In the genomic region with DNA sequence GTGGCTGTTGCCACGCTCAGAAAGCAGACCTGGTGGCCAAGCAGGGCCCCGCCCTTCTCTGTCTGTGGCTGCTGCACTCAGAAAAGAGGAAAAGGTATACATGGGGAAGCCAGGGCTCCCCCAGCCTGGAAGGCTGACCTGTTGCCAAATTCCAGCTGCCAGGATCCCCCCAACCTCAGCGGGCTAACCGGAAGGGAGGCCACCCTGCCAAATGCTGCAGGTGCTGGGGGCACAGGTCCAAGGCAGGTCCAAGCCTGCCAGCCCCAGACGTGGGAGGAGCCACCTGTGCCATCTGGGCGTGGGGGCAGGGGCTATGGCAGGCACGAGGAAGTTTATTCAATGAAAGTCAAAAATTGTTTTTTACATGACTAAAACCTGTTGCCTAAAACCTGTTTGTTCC, we compare ENCODE assay signal across 21 cellular contexts. TPM values are rescaled to one million over a fixed set of nuclear protein-coding genes. Genes with fewer than 3 reads are reported as not detected.
DNase-seq lines count a peak whose midpoint lies in the region; ATAC-seq and TF ChIP-seq lines count a peak whose summit lies in the region.
"Had no signal": no experiment of that assay in that cellular context is flagged by ENCODE, and none has a peak within 500 bp of the region (broad histone marks: within the 10 kb centered on the region; RNA-seq: fewer than 3 reads in every experiment).

No MANE protein-coding gene starts in this region.

- no peaks in the 10 kb centered on the region for H3K9me3 ChIP-seq in PC-9 (ENCODE audit: insufficient read depth, low read depth)
- no peaks in the 10 kb centered on the region for H3K9me3 ChIP-seq in spleen
- no peaks in the 10 kb centered on the region for H3K9me3 ChIP-seq in naive thymus-derived CD4-positive, alpha-beta T cell (ENCODE audit: control insufficient read depth in 2 of 3, low read length in 3 of 3)
- H3K9me3 ChIP-seq in neural progenitor cell (ENCODE audit: low read depth), result no peaks in the 10 kb centered on the region
- H3K9me3 ChIP-seq: adrenal gland, gastroesophageal sphincter, tibial artery had no signal

- H3K27ac Mint-ChIP-seq in Calu3 (ENCODE audit: unreplicated experiment), result no peak overlapping the region
- peak overlapping the region in 1 of 9 donors; percentile 66 for H3K27ac Mint-ChIP-seq in naive thymus-derived CD4-positive, alpha-beta T cell
- no peak overlapping the region for H3K27ac Mint-ChIP-seq in neural progenitor cell
- H3K27ac Mint-ChIP-seq: activated CD8-positive, alpha-beta T cell treated with anti-CD3 and anti-CD28 coated beads, Interleukin-2, amount 10 ng/mL, durations not matched to agents 7 days and 5 days; activated T-cell treated with anti-CD3 and anti-CD28 coated beads, Interleukin-2, amount 50 U/mL, for 24 hours; nephron; T-cell had no signal

- no peak overlapping the region for H3K27ac ChIP-seq in PC-9
- H3K27ac ChIP-seq in spleen, result no peak overlapping the region
- no peak overlapping the region for H3K27ac ChIP-seq in naive thymus-derived CD4-positive, alpha-beta T cell (ENCODE audit: low read depth, low read length)
- H3K27ac ChIP-seq in neural progenitor cell, result no peak overlapping the region
- H3K27ac ChIP-seq: adrenal gland, coronary artery, gastroesophageal sphincter, tibial artery had no signal

- DNase-seq in NCI-H2029 (lab: John Stamatoyannopoulos, UW) (peak; percentile 41), NCI-H2029 treated with DMSO at 0.1 percent for 48 hours (lab: John Stamatoyannopoulos, UW) (no peak), Calu3 (peak; percentile 44), PC-9 (peak in 1 of 2 experiments; percentile 65), spleen (peak; percentile 54), neural progenitor cell (ENCODE audit: low spot score) (no peak)
- DNase-seq in naive thymus-derived CD4-positive, alpha-beta T cell, result no peak
- DNase-seq in stimulated activated CD4-positive, alpha-beta T cell treated with anti-CD3 and anti-CD28 coated beads, Interleukin-1b, Interleukin-23, amount 100 ng/mL, for 48 hours, result no peak
- DNase-seq: activated CD4-positive, CD25-positive, alpha-beta regulatory T cell treated with anti-CD3 and anti-CD28 coated beads, Interleukin-2, amount 50 U/mL, for 72 hours; activated CD8-positive, alpha-beta T cell treated with anti-CD3 and anti-CD28 coated beads, Interleukin-2, amount 10 ng/mL, durations not matched to agents 7 days and 5 days; activated T-cell treated with anti-CD3 and anti-CD28 coated beads, Interleukin-2, amount 50 U/mL, for 24 hours; adrenal gland; KBM-7; NCI-H82; stimulated activated CD4-positive, alpha-beta T cell treated with anti-CD3 and anti-CD28 coated beads, Interleukin-2, amount 100 ng/mL, for 48 hours; stimulated activated naive CD4-positive, alpha-beta T cell; T-cell; tibial artery had no signal

- H3K4me2 ChIP-seq in PC-9, result peak overlapping the region; percentile 73; the same call in 1 of the 2 replicates
- H3K4me2 ChIP-seq in neural progenitor cell, result no peak overlapping the region

- H3K4me1 ChIP-seq in PC-9 (replicated peaks; ENCODE audit: insufficient read depth), result peaks cover 24% of the 10 kb centered on the region
- H3K4me1 ChIP-seq in spleen, result peaks cover 8 to 33% (median 17%) of the 10 kb centered on the region in 6 donors
- H3K4me1 ChIP-seq in naive thymus-derived CD4-positive, alpha-beta T cell (ENCODE audit: control insufficient read depth in 2 of 2, insufficient read depth in 2 of 2, low read length in 2 of 2), result peaks cover 0 to 14% of the 10 kb centered on the region in 2 donors
- H3K4me1 ChIP-seq in neural progenitor cell, result no peaks in the 10 kb centered on the region

- H4K20me1 ChIP-seq in PC-9 (ENCODE audit: insufficient read depth), result no peaks in the 10 kb centered on the region
- peaks cover 19% of the 10 kb centered on the region for H4K20me1 ChIP-seq in neural progenitor cell (ENCODE audit: low read depth)

- ATAC-seq in naive thymus-derived CD4-positive, alpha-beta T cell, result no peak
- ATAC-seq: activated CD8-positive, alpha-beta T cell treated with anti-CD3 and anti-CD28 coated beads, Interleukin-2, amount 10 ng/mL, durations not matched to agents 7 days and 5 days; gastroesophageal sphincter; T-cell had no signal

- TF ChIP-seq CTCF in Calu3 (IDR thresholded peaks at IDR 0.05; ENCODE audit: unreplicated experiment) (no peak), PC-9 (conservative IDR thresholded peaks at IDR 0.05) (no peak), spleen (IDR thresholded peaks at IDR 0.05 in 8 of 11, conservative IDR thresholded peaks at IDR 0.05 in 3 of 11) (no peak), neural progenitor cell (IDR thresholded peaks at IDR 0.05) (no peak)

- no peak overlapping the region for H3K9ac ChIP-seq in neural progenitor cell

- peaks cover 65% of the 10 kb centered on the region for H3K27me3 Mint-ChIP-seq in Calu3 (ENCODE audit: unreplicated experiment)
- peaks cover 0 to 55% (median 0%) of the 10 kb centered on the region in 5 donors for H3K27me3 Mint-ChIP-seq in naive thymus-derived CD4-positive, alpha-beta T cell
- H3K27me3 Mint-ChIP-seq in neural progenitor cell (ENCODE audit: insufficient read depth, low read depth), result peaks cover 33% of the 10 kb centered on the region

- no peaks in the 10 kb centered on the region for H3K9me2 ChIP-seq in PC-9 (ENCODE audit: insufficient read depth)

- intact Hi-C loops in Calu3 (cut with micrococcal nuclease; ENCODE audit: unreplicated experiment) (no loop called here), PC-9 (cut with micrococcal nuclease; ENCODE audit: unreplicated experiment) (loop anchor here (5.0 kb wide), 1 partner anchor 74 kb away; no protein-coding TSS in a partner anchor), spleen (cut with DNase I; ENCODE audit: low total_unique reads) (no loop called here)
- intact Hi-C loops in naive thymus-derived CD4-positive, alpha-beta T cell (cut with micrococcal nuclease), result loop anchor here in 1 of 2 donors (5.0 kb wide), 1 partner anchor 84 kb away; a partner anchor contains a TSS

- H3K36me3 ChIP-seq in PC-9 (ENCODE audit: low read depth) (no peaks in the 10 kb centered on the region), spleen (no peaks in the 10 kb centered on the region), neural progenitor cell (no peaks in the 10 kb centered on the region)
- H3K36me3 ChIP-seq in naive thymus-derived CD4-positive, alpha-beta T cell (ENCODE audit: control insufficient read depth in 2 of 3, insufficient read depth in 3 of 3, low read length in 3 of 3), result no peaks in the 10 kb centered on the region
- H3K36me3 ChIP-seq: adrenal gland, gastroesophageal sphincter, tibial artery had no signal

- H3F3A ChIP-seq in PC-9 (ENCODE audit: insufficient read depth, low read depth), result peaks cover 31% of the 10 kb centered on the region; the same call in 1 of the 2 replicates
- H3F3A ChIP-seq in neural progenitor cell (ENCODE audit: low read depth), result peaks cover 22% of the 10 kb centered on the region

- no peak for TF ChIP-seq POLR2A in spleen (IDR thresholded peaks at IDR 0.05)

- H3K4me1 Mint-ChIP-seq in Calu3 (ENCODE audit: low read depth, unreplicated experiment), result peaks cover 33% of the 10 kb centered on the region
- H3K4me1 Mint-ChIP-seq in naive thymus-derived CD4-positive, alpha-beta T cell, result peaks cover 9 to 40% (median 35%) of the 10 kb centered on the region in 7 donors
- peaks cover 10% of the 10 kb centered on the region for H3K4me1 Mint-ChIP-seq in neural progenitor cell

- H3K36me3 Mint-ChIP-seq in Calu3 (ENCODE audit: insufficient read depth, unreplicated experiment), result peaks cover 8% of the 10 kb centered on the region
- H3K36me3 Mint-ChIP-seq in naive thymus-derived CD4-positive, alpha-beta T cell, result peaks cover 0 to 5% (median under 1%) of the 10 kb centered on the region in 5 donors
- peaks cover 2% of the 10 kb centered on the region for H3K36me3 Mint-ChIP-seq in neural progenitor cell

- no peaks in the 10 kb centered on the region; the same call in 1 of the 2 replicates for H3K27me3 ChIP-seq in PC-9 (ENCODE audit: insufficient read depth, low read depth)
- peaks cover 0 to 64% (median 23%) of the 10 kb centered on the region in 7 donors for H3K27me3 ChIP-seq in spleen (replicated peaks in 1 of 7)
- no peaks in the 10 kb centered on the region for H3K27me3 ChIP-seq in naive thymus-derived CD4-positive, alpha-beta T cell (ENCODE audit: control insufficient read depth in 2 of 2, insufficient read depth in 2 of 2, low read length in 2 of 2)
- H3K27me3 ChIP-seq in neural progenitor cell, result peaks cover 68% of the 10 kb centered on the region
- H3K27me3 ChIP-seq: adrenal gland, gastroesophageal sphincter, tibial artery had no signal

- no peaks in the 10 kb centered on the region for H3K79me2 ChIP-seq in PC-9 (ENCODE audit: low read depth)
- no peaks in the 10 kb centered on the region for H3K79me2 ChIP-seq in neural progenitor cell (ENCODE audit: low read depth)

- CTCF ChIA-PET in Calu3 (lab: Charles Lee), result interaction anchor here (5.9 kb wide), 1 partner anchor 71 kb away, joined by 49 read pairs; no protein-coding TSS in a partner anchor
- CTCF ChIA-PET in PC-9 (lab: Charles Lee), result interaction anchor here (0.6 kb wide), 1 partner anchor 682 kb away, joined by 3 read pairs; no protein-coding TSS in a partner anchor
- CTCF ChIA-PET in naive thymus-derived CD4-positive, alpha-beta T cell (lab: Charles Lee), result interaction anchor here (0.7 to 3.2 kb wide), 2 partner anchors 42 to 72 kb away, joined by 4 to 14 read pairs; no protein-coding TSS in a partner anchor

- H3K4me3 ChIP-seq in PC-9 (no peak overlapping the region), spleen (no peak overlapping the region), neural progenitor cell (no peak overlapping the region)
- no peak overlapping the region for H3K4me3 ChIP-seq in naive thymus-derived CD4-positive, alpha-beta T cell (ENCODE audit: low read length)
- H3K4me3 ChIP-seq: adrenal gland, gastroesophageal sphincter had no signal

- H3K9me3 Mint-ChIP-seq in Calu3 (ENCODE audit: low read depth, unreplicated experiment) (no peaks in the 10 kb centered on the region), neural progenitor cell (no peaks in the 10 kb centered on the region)
- peaks cover 0 to 3% (median 0%) of the 10 kb centered on the region in 11 donors for H3K9me3 Mint-ChIP-seq in naive thymus-derived CD4-positive, alpha-beta T cell
- H3K9me3 Mint-ChIP-seq: activated T-cell treated with anti-CD3 and anti-CD28 coated beads, Interleukin-2, amount 50 U/mL, for 24 hours; nephron; T-cell had no signal

- H3K4me3 Mint-ChIP-seq in Calu3 (ENCODE audit: low read depth, unreplicated experiment), result no peak overlapping the region
- peak overlapping the region in 3 of 10 donors; percentile 55 to 75 (median 74) for H3K4me3 Mint-ChIP-seq in naive thymus-derived CD4-positive, alpha-beta T cell
- no peak overlapping the region for H3K4me3 Mint-ChIP-seq in neural progenitor cell
- H3K4me3 Mint-ChIP-seq: activated CD8-positive, alpha-beta T cell treated with anti-CD3 and anti-CD28 coated beads, Interleukin-2, amount 10 ng/mL, durations not matched to agents 7 days and 5 days had no signal

- POLR2A ChIA-PET in PC-9 (lab: Charles Lee; ENCODE audit: unreplicated experiment), result interaction anchor here (0.7 kb wide), 1 partner anchor 201 kb away, joined by 3 read pairs; no protein-coding TSS in a partner anchor
- POLR2A ChIA-PET in naive thymus-derived CD4-positive, alpha-beta T cell (lab: Charles Lee), result interaction anchor here (0.6 to 5.4 kb wide), 3 partner anchors 107 to 263 kb away, joined by 3 to 35 read pairs (median 3); no protein-coding TSS in a partner anchor

- BruUV-seq in Calu3 (replicated peaks; lab: Mats Ljungman, UMichigan) (no TSS peak), PC-9 (replicated peaks; lab: Mats Ljungman, UMichigan) (no TSS peak)

- WGBS in spleen, 5 donors, result 30 to 60% (median 39%) methylated on average over 4 to 7 of the region's 7 CpGs

- H2AFZ ChIP-seq in PC-9 (no peak overlapping the region), neural progenitor cell (replicated peaks) (no peak overlapping the region)

RNA-seq across cellular contexts. Expression of a gene that starts 2.6 kb away (rescaled TPM):
- 6.1 and 6.6 TPM in 2 replicates for total RNA-seq in Calu3 (2022)
- total RNA-seq in PC-9 (2021), result 14.7 and 23.8 TPM in 2 replicates
- 10 to 100 TPM in 1 of 7 donors, 1 to 10 TPM in 6; 3.8 to 11.5 (median 5.0) TPM for total RNA-seq in spleen
- 1 to 10 TPM in 1 of 3 donors, under 1 TPM in 2; 0.24 to 1.2 (median 0.53) TPM for polyA plus RNA-seq in spleen
- 10 to 100 TPM in 2 of 5 experiments, 1 to 10 TPM in 2, under 1 TPM in 1; 0.85 to 12.9 (median 7.8) TPM for total RNA-seq in naive thymus-derived CD4-positive, alpha-beta T cell
- polyA plus RNA-seq in naive thymus-derived CD4-positive, alpha-beta T cell, result 1 to 10 TPM; 1.1 to 1.4 TPM
- 0.99 and 2.5 TPM in 2 replicates for total RNA-seq in neural progenitor cell (ENCODE audit: low replicate concordance)

RNA-seq across cellular contexts. Expression of a gene that starts 30.8 kb away (rescaled TPM):
- total RNA-seq in Calu3 (2022), result 140 and 152 TPM in 2 replicates
- total RNA-seq in PC-9 (2021), result 131 and 136 TPM in 2 replicates
- total RNA-seq in spleen, result 10 to 100 TPM; 35.8 to 72.2 (median 49.2) TPM
- polyA plus RNA-seq in spleen, result 10 to 100 TPM; 10.2 to 26.3 (median 11.3) TPM
- total RNA-seq in naive thymus-derived CD4-positive, alpha-beta T cell, result 10 to 100 TPM; 41.7 to 77.0 (median 73.4) TPM
- polyA plus RNA-seq in naive thymus-derived CD4-positive, alpha-beta T cell, result 1 to 10 TPM; 6.3 to 7.2 TPM
- total RNA-seq in neural progenitor cell (ENCODE audit: low replicate concordance), result 14.0 and 29.7 TPM in 2 replicates

RNA-seq across cellular contexts. Expression of a gene that starts 47.3 kb away (rescaled TPM):
- total RNA-seq in Calu3 (2022) (14.7 and 15.6 TPM in 2 replicates), PC-9 (2021) (50.3 and 53.0 TPM in 2 replicates), spleen (10 to 100 TPM; 10.4 to 17.6 (median 13.9) TPM), neural progenitor cell (ENCODE audit: low replicate concordance) (10.7 and 24.3 TPM in 2 replicates)
- polyA plus RNA-seq in spleen, result 10 to 100 TPM in 2 of 3 donors, 1 to 10 TPM in 1; 8.6 to 16.2 (median 10.6) TPM
- 10 to 100 TPM in 2 of 5 experiments, 1 to 10 TPM in 3; 5.0 to 11.1 (median 8.9) TPM for total RNA-seq in naive thymus-derived CD4-positive, alpha-beta T cell
- polyA plus RNA-seq in naive thymus-derived CD4-positive, alpha-beta T cell, result 10 to 100 TPM in 1 of 2 donors, 1 to 10 TPM in 1; 9.8 to 15.0 TPM

Comparison
In these comparisons a context has a peak if more than half of its experiments do, and no peak if none do; other contexts are left out.
1. DNase-seq: peak in NCI-H2029 (single experiment), Calu3 (single experiment) and spleen (single experiment); none in NCI-H2029 treated with DMSO at 0.1 percent for 48 hours (single experiment), naive thymus-derived CD4-positive, alpha-beta T cell (0 of 9), stimulated activated CD4-positive, alpha-beta T cell treated with anti-CD3 and anti-CD28 coated beads, Interleukin-1b, Interleukin-23, amount 100 ng/mL, for 48 hours (single experiment) and neural progenitor cell (single experiment).